ENCODE assay signal across 1 cellular context in genomic region chr19:839146-839872, GRCh38.
TF ChIP-seq lines count a peak whose summit lies in the region.

No MANE protein-coding gene starts in this region.

TF ChIP-seq in IMR-90, 13 proteins besides CTCF, POLR2A, EP300 and RAD21 (continued from another document):
- no peak for TF ChIP-seq ELK1 (IDR thresholded peaks at IDR 0.05; ENCODE audit: borderline replicate concordance, low read depth, low read length)
- no peak for TF ChIP-seq CHD1 (IDR thresholded peaks at IDR 0.05; ENCODE audit: low read depth, low read length)
- TF ChIP-seq MXI1 (IDR thresholded peaks at IDR 0.05; ENCODE audit: borderline replicate concordance, low read depth, low read length): no peak
- TF ChIP-seq SMC3 (IDR thresholded peaks at IDR 0.05; ENCODE audit: low read depth, low read length): no peak
- TF ChIP-seq MAFK (IDR thresholded peaks at IDR 0.05; ENCODE audit: low read depth, low read length): no peak
- no peak for TF ChIP-seq NFE2L2 (IDR thresholded peaks at IDR 0.05; ENCODE audit: low read depth, low read length)
- TF ChIP-seq CEBPB (IDR thresholded peaks at IDR 0.05; ENCODE audit: low read depth, low read length): no peak
- no peak for TF ChIP-seq RFX5 (IDR thresholded peaks at IDR 0.05; ENCODE audit: low read depth, low read length)
- TF ChIP-seq RCOR1 (IDR thresholded peaks at IDR 0.05; ENCODE audit: insufficient replicate concordance, low read length): no peak
- no peak for TF ChIP-seq USF2 (IDR thresholded peaks at IDR 0.05; ENCODE audit: low read depth, low read length)
